ENCODE assay signal across 1 cellular context in genomic region chr21:35106246-35106835, GRCh38.
TF ChIP-seq lines count a peak whose summit lies in the region.

No MANE protein-coding gene starts in this region.

TF ChIP-seq in K562, 482 proteins besides CTCF, POLR2A, EP300 and RAD21 (continues in another document):
- TF ChIP-seq JUND (IDR thresholded peaks at IDR 0.05; ENCODE audit: borderline replicate concordance, low read depth, low read length) = peak; percentile 81
- TF ChIP-seq JUND (tag; IDR thresholded peaks at IDR 0.05; ENCODE audit: borderline replicate concordance, low read depth, low read length) = peak; percentile 87; the same call in 2 of the 3 replicates
- TF ChIP-seq DIDO1 (tag; IDR thresholded peaks at IDR 0.05; ENCODE audit: low read depth) = peak; percentile 92
- TF ChIP-seq, protein P1, sequence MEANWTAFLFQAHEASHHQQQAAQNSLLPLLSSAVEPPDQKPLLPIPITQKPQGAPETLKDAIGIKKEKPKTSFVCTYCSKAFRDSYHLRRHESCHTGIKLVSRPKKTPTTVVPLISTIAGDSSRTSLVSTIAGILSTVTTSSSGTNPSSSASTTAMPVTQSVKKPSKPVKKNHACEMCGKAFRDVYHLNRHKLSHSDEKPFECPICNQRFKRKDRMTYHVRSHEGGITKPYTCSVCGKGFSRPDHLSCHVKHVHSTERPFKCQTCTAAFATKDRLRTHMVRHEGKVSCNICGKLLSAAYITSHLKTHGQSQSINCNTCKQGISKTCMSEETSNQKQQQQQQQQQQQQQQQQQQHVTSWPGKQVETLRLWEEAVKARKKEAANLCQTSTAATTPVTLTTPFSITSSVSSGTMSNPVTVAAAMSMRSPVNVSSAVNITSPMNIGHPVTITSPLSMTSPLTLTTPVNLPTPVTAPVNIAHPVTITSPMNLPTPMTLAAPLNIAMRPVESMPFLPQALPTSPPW (CRISPR knock-in tag; IDR thresholded peaks at IDR 0.05) = peak; percentile 36
- peak; percentile 97 for TF ChIP-seq TCF3 (CRISPR knock-in tag; IDR thresholded peaks at IDR 0.05)
- no peak for TF ChIP-seq SRSF3 (IDR thresholded peaks at IDR 0.05; ENCODE audit: insufficient read depth, low read length)
- TF ChIP-seq CBX3 (IDR thresholded peaks at IDR 0.05; ENCODE audit: borderline replicate concordance in 1 of 2, low read length in 2 of 2) = peak in 1 of 2 experiments; percentile 95; a peak in 2 of 3 replicates
- TF ChIP-seq RBM17 (IDR thresholded peaks at IDR 0.05; ENCODE audit: borderline replicate concordance, low read depth, low read length) = no peak
- TF ChIP-seq TRIM28 (IDR thresholded peaks at IDR 0.05) = peak; percentile 51; the same call in 1 of the 2 replicates
- peak; percentile 64 for TF ChIP-seq DACH1 (IDR thresholded peaks at IDR 0.05; ENCODE audit: partially characterized antibody)
- TF ChIP-seq HDAC1 (IDR thresholded peaks at IDR 0.05) = peak in 1 of 2 experiments; percentile 90; a peak in 2 of 4 replicates
- no peak for TF ChIP-seq POLR2H (tag; IDR thresholded peaks at IDR 0.05; ENCODE audit: low read depth)
- TF ChIP-seq RCOR1 (IDR thresholded peaks at IDR 0.05; ENCODE audit: borderline replicate concordance in 1 of 2, low read depth in 2 of 2, low read length in 2 of 2) = peak in 1 of 2 experiments; percentile 93; a peak in 2 of 4 replicates
- no peak for TF ChIP-seq ZNF431 (CRISPR knock-in tag; IDR thresholded peaks at IDR 0.05)
- TF ChIP-seq, protein P2, sequence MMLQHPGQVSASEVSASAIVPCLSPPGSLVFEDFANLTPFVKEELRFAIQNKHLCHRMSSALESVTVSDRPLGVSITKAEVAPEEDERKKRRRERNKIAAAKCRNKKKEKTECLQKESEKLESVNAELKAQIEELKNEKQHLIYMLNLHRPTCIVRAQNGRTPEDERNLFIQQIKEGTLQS (IDR thresholded peaks at IDR 0.05) = peak; percentile 35; the same call in 1 of the 2 replicates
- TF ChIP-seq, protein P2 (CRISPR knock-in tag; conservative IDR thresholded peaks at IDR 0.05) = no peak; the same call in 1 of the 2 replicates
- TF ChIP-seq ZNF274 (IDR thresholded peaks at IDR 0.05; ENCODE audit: borderline replicate concordance, low read depth, low read length) = no peak
- TF ChIP-seq HDAC3 (IDR thresholded peaks at IDR 0.05; ENCODE audit: borderline replicate concordance, partially characterized antibody) = peak; percentile 93
- 0 out of 2 replicates have a peak, but pooled peaks have one; percentile 23 for TF ChIP-seq MYBL2 (IDR thresholded peaks at IDR 0.05; ENCODE audit: low read depth)
- TF ChIP-seq MYBL2 (CRISPR knock-in tag; IDR thresholded peaks at IDR 0.05; ENCODE audit: borderline replicate concordance) = no peak
- no peak for TF ChIP-seq PHF20 (IDR thresholded peaks at IDR 0.05; ENCODE audit: partially characterized antibody)
- TF ChIP-seq, protein P3, sequence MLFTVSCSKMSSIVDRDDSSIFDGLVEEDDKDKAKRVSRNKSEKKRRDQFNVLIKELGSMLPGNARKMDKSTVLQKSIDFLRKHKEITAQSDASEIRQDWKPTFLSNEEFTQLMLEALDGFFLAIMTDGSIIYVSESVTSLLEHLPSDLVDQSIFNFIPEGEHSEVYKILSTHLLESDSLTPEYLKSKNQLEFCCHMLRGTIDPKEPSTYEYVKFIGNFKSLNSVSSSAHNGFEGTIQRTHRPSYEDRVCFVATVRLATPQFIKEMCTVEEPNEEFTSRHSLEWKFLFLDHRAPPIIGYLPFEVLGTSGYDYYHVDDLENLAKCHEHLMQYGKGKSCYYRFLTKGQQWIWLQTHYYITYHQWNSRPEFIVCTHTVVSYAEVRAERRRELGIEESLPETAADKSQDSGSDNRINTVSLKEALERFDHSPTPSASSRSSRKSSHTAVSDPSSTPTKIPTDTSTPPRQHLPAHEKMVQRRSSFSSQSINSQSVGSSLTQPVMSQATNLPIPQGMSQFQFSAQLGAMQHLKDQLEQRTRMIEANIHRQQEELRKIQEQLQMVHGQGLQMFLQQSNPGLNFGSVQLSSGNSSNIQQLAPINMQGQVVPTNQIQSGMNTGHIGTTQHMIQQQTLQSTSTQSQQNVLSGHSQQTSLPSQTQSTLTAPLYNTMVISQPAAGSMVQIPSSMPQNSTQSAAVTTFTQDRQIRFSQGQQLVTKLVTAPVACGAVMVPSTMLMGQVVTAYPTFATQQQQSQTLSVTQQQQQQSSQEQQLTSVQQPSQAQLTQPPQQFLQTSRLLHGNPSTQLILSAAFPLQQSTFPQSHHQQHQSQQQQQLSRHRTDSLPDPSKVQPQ (CRISPR knock-in tag; IDR thresholded peaks at IDR 0.05; ENCODE audit: borderline replicate concordance) = 0 out of 2 replicates have a peak, but pooled peaks have one; percentile 7
- peak; percentile 62 to 70; a peak in 3 of 4 replicates for TF ChIP-seq MAZ (CRISPR knock-in tag; conservative IDR thresholded peaks at IDR 0.05 in 1 of 2, IDR thresholded peaks at IDR 0.05 in 1 of 2)
- TF ChIP-seq MIER1 (IDR thresholded peaks at IDR 0.05; ENCODE audit: low read depth) = peak; percentile 61; the same call in 1 of the 2 replicates
- peak; percentile 81 to 91; a peak in 3 of 4 replicates for TF ChIP-seq ARNT (IDR thresholded peaks at IDR 0.05)
- peak; percentile 92 for TF ChIP-seq NFATC3 (IDR thresholded peaks at IDR 0.05)
- no peak for TF ChIP-seq HDAC6 (IDR thresholded peaks at IDR 0.05; ENCODE audit: low read depth, low read length)
- TF ChIP-seq ZBTB40 (IDR thresholded peaks at IDR 0.05) = 0 out of 2 replicates have a peak, but pooled peaks have one; percentile 54
- TF ChIP-seq ZBTB40 (CRISPR knock-in tag; IDR thresholded peaks at IDR 0.05) = no peak
- TF ChIP-seq ZNF175 (CRISPR knock-in tag; IDR thresholded peaks at IDR 0.05; ENCODE audit: low read depth) = peak; percentile 92
- peak; percentile 88 for TF ChIP-seq USF1 (CRISPR knock-in tag; IDR thresholded peaks at IDR 0.05)
- TF ChIP-seq NFYB (IDR thresholded peaks at IDR 0.05; ENCODE audit: extremely low read depth, insufficient read length) = peak; percentile 29
- peak; percentile 43; the same call in 1 of the 2 replicates for TF ChIP-seq NFE2 (IDR thresholded peaks at IDR 0.05; ENCODE audit: low read depth)
- TF ChIP-seq ZBTB33 (CRISPR knock-in tag; IDR thresholded peaks at IDR 0.05) = peak; percentile 62
- TF ChIP-seq NEUROD1 (IDR thresholded peaks at IDR 0.05; ENCODE audit: borderline replicate concordance, low read depth, low read length, partially characterized antibody) = peak; percentile 63
- TF ChIP-seq ZBTB8A (IDR thresholded peaks at IDR 0.05; ENCODE audit: partially characterized antibody) = no peak
- peak; percentile 81 for TF ChIP-seq TOE1 (IDR thresholded peaks at IDR 0.05; ENCODE audit: borderline replicate concordance)
- TF ChIP-seq TOE1 (CRISPR knock-in tag; IDR thresholded peaks at IDR 0.05; ENCODE audit: borderline replicate concordance, low read depth) = no peak
- TF ChIP-seq, protein P4, sequence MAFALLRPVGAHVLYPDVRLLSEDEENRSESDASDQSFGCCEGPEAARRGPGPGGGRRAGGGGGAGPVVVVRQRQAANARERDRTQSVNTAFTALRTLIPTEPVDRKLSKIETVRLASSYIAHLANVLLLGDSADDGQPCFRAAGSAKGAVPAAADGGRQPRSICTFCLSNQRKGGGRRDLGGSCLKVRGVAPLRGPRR (CRISPR knock-in tag; IDR thresholded peaks at IDR 0.05) = no peak
- TF ChIP-seq ZBTB9 (CRISPR knock-in tag; IDR thresholded peaks at IDR 0.05) = peak; percentile 97
- peak; percentile 86 for TF ChIP-seq CREB3 (tag; conservative IDR thresholded peaks at IDR 0.05; ENCODE audit: low read depth)
- TF ChIP-seq ZNF347 (CRISPR knock-in tag; IDR thresholded peaks at IDR 0.05; ENCODE audit: low read depth) = no peak
- peak; percentile 87; the same call in 1 of the 2 replicates for TF ChIP-seq NCOA1 (IDR thresholded peaks at IDR 0.05; ENCODE audit: low read depth)
- TF ChIP-seq MEF2A (IDR thresholded peaks at IDR 0.05; ENCODE audit: control insufficient read depth, low read depth, low read length) = no peak
